14 cellular contexts compared by ENCODE assay signal in genomic region chr9:113566712-113567071, GRCh38.
DNase-seq lines count a peak whose midpoint lies in the region; ATAC-seq and TF ChIP-seq lines count a peak whose summit lies in the region.
"Had no signal": no experiment of that assay in that cellular context is flagged by ENCODE, and none has a peak within 500 bp of the region (broad histone marks: within the 10 kb centered on the region; RNA-seq: fewer than 3 reads in every experiment).

No MANE protein-coding gene starts in this region.

- no peaks in the 10 kb centered on the region for H3K36me3 ChIP-seq in RWPE2 (ENCODE audit: low read depth)
- H3K36me3 ChIP-seq in fibroblast of lung (ENCODE audit: control insufficient read depth, insufficient read depth, low read length) = no peaks in the 10 kb centered on the region

- DNase-seq in RWPE2 (ENCODE audit: low spot score) = peak; percentile 26
- DNase-seq in fibroblast of lung (ENCODE audit: low read depth in 2 of 2) = no peak
- peak; percentile 16 for DNase-seq in omental fat pad (ENCODE audit: low spot score)
- no peak for DNase-seq in NCI-H1417 (lab: John Stamatoyannopoulos, UW)
- no peak for DNase-seq in 8988T
- DNase-seq in activated T-helper 1 cell treated with anti-CD3 and anti-CD28 coated beads, Interleukin-12 subunit alpha, Interleukin-12 subunit beta, Interleukin-2, Interleukin-4 antibody, amounts not matched to agents 30 ng/mL and 10 ng/mL and 1 ng/mL, durations not matched to agents 14 hours and 24 hours and 36 hours (ENCODE audit: low spot score) = no peak
- DNase-seq: activated naive CD4-positive, alpha-beta T cell treated with anti-CD3 and anti-CD28 coated beads, Interleukin-2, amount 50 U/mL, for 16 hours; CD4-positive, alpha-beta memory T cell; NCI-H2029 treated with DMSO at 0.1 percent for 48 hours; PC-3; stimulated activated CD4-positive, alpha-beta T cell treated with anti-CD3 and anti-CD28 coated beads, Interleukin-2, amount 100 ng/mL, for 24 hours had no signal

- H3K4me3 ChIP-seq in RWPE2 (ENCODE audit: severe bottlenecking) (no peak overlapping the region), fibroblast of lung (replicated peaks in 1 of 4; ENCODE audit: control extremely low read depth in 1 of 4, insufficient read depth in 1 of 4, low read depth in 3 of 4, low read length in 4 of 4) (peak overlapping the region in 2 of 4 experiments; percentile 68 to 77)

- H3K27me3 Mint-ChIP-seq in activated T-helper 1 cell treated with anti-CD3 and anti-CD28 coated beads, Interleukin-12 subunit alpha, Interleukin-12 subunit beta, Interleukin-2, Interleukin-4 antibody, amounts not matched to agents 30 ng/mL and 10 ng/mL and 1 ng/mL, durations not matched to agents 14 hours and 24 hours and 36 hours (ENCODE audit: insufficient read depth) = peaks cover 4% of the 10 kb centered on the region
- H3K27me3 Mint-ChIP-seq: CD4-positive, alpha-beta memory T cell had no signal

- no peak overlapping the region for H3K4me3 Mint-ChIP-seq in activated T-helper 1 cell treated with anti-CD3 and anti-CD28 coated beads, Interleukin-12 subunit alpha, Interleukin-12 subunit beta, Interleukin-2, Interleukin-4 antibody, amounts not matched to agents 30 ng/mL and 10 ng/mL and 1 ng/mL, durations not matched to agents 14 hours and 24 hours and 36 hours
- H3K4me3 Mint-ChIP-seq: CD4-positive, alpha-beta memory T cell had no signal

- H3K27ac ChIP-seq in 22Rv1 (peak overlapping the region; percentile 71), RWPE2 (ENCODE audit: poor library complexity, severe bottlenecking) (no peak overlapping the region), fibroblast of lung (ENCODE audit: insufficient read depth, low read length) (no peak overlapping the region)

- H3K4me1 Mint-ChIP-seq in activated T-helper 1 cell treated with anti-CD3 and anti-CD28 coated beads, Interleukin-12 subunit alpha, Interleukin-12 subunit beta, Interleukin-2, Interleukin-4 antibody, amounts not matched to agents 30 ng/mL and 10 ng/mL and 1 ng/mL, durations not matched to agents 14 hours and 24 hours and 36 hours (ENCODE audit: low read depth) = peaks cover 14% of the 10 kb centered on the region

- H3K4me2 ChIP-seq in fibroblast of lung (ENCODE audit: extremely low read depth, insufficient read depth, low read length) = peak overlapping the region; percentile 94

- intact Hi-C loops in activated T-helper 1 cell treated with anti-CD3 and anti-CD28 coated beads, Interleukin-12 subunit alpha, Interleukin-12 subunit beta, Interleukin-2, Interleukin-4 antibody, amounts not matched to agents 30 ng/mL and 10 ng/mL and 1 ng/mL, durations not matched to agents 14 hours and 24 hours and 36 hours (cut with micrococcal nuclease) = no loop called here

- H3K27me3 ChIP-seq in RWPE2 (ENCODE audit: insufficient read depth, poor library complexity, severe bottlenecking) (no peaks in the 10 kb centered on the region), fibroblast of lung (ENCODE audit: control insufficient read depth, insufficient read depth, low read length) (no peaks in the 10 kb centered on the region)

- H3K79me2 ChIP-seq in fibroblast of lung (ENCODE audit: control insufficient read depth, insufficient read depth, low read length) = no peaks in the 10 kb centered on the region

- H2AFZ ChIP-seq in fibroblast of lung (ENCODE audit: low read length) = no peak overlapping the region

- no peak overlapping the region for H3K9ac ChIP-seq in fibroblast of lung (ENCODE audit: insufficient read depth, low read length)

- ATAC-seq in RWPE2 (ENCODE audit: low read depth) (no peak), omental fat pad (ENCODE audit: low FRiP score) (no peak), GM21786 (IDR thresholded peaks at IDR 0.05; ENCODE audit: unreplicated experiment) (no peak)
- ATAC-seq: PC-3 had no signal

- no peaks in the 10 kb centered on the region for H3K9me3 Mint-ChIP-seq in activated T-helper 1 cell treated with anti-CD3 and anti-CD28 coated beads, Interleukin-12 subunit alpha, Interleukin-12 subunit beta, Interleukin-2, Interleukin-4 antibody, amounts not matched to agents 30 ng/mL and 10 ng/mL and 1 ng/mL, durations not matched to agents 14 hours and 24 hours and 36 hours
- H3K9me3 Mint-ChIP-seq: CD4-positive, alpha-beta memory T cell had no signal

- H3K4me1 ChIP-seq in RWPE2 (ENCODE audit: insufficient read depth, poor library complexity, severe bottlenecking) (peaks cover 24% of the 10 kb centered on the region), fibroblast of lung (ENCODE audit: control insufficient read depth, extremely low read depth, insufficient read depth, low read length) (peaks cover 24% of the 10 kb centered on the region)

- peaks cover 3% of the 10 kb centered on the region for H3K36me3 Mint-ChIP-seq in activated T-helper 1 cell treated with anti-CD3 and anti-CD28 coated beads, Interleukin-12 subunit alpha, Interleukin-12 subunit beta, Interleukin-2, Interleukin-4 antibody, amounts not matched to agents 30 ng/mL and 10 ng/mL and 1 ng/mL, durations not matched to agents 14 hours and 24 hours and 36 hours (ENCODE audit: low read depth)
- H3K36me3 Mint-ChIP-seq: CD4-positive, alpha-beta memory T cell had no signal

- TF ChIP-seq CTCF in 22Rv1 (IDR thresholded peaks at IDR 0.05) = no peak
- TF ChIP-seq CTCF in RWPE2 (IDR thresholded peaks at IDR 0.05; ENCODE audit: poor library complexity, severe bottlenecking) = no peak
- TF ChIP-seq CTCF in fibroblast of lung (conservative IDR thresholded peaks at IDR 0.05 in 1 of 2, IDR thresholded peaks at IDR 0.05 in 1 of 2; ENCODE audit: low read depth in 1 of 2, low read length in 2 of 2) = no peak
- TF ChIP-seq CTCF in omental fat pad (IDR thresholded peaks at IDR 0.05) = no peak

- H3K9me3 ChIP-seq in RWPE2 (ENCODE audit: severe bottlenecking) (no peaks in the 10 kb centered on the region), fibroblast of lung (ENCODE audit: control insufficient read depth, insufficient read depth, low read depth, low read length) (no peaks in the 10 kb centered on the region)

- H4K20me1 ChIP-seq in fibroblast of lung (ENCODE audit: control insufficient read depth, extremely low read depth, insufficient read depth, low read length) = no peaks in the 10 kb centered on the region

- H3K27ac Mint-ChIP-seq in activated T-helper 1 cell treated with anti-CD3 and anti-CD28 coated beads, Interleukin-12 subunit alpha, Interleukin-12 subunit beta, Interleukin-2, Interleukin-4 antibody, amounts not matched to agents 30 ng/mL and 10 ng/mL and 1 ng/mL, durations not matched to agents 14 hours and 24 hours and 36 hours = no peak overlapping the region
- H3K27ac Mint-ChIP-seq: mesothelial cell of epicardium had no signal

Comparison
In these comparisons a context has a peak if more than half of its experiments do, and no peak if none do; other contexts are left out.
1. DNase-seq: peak in RWPE2 (single experiment) and omental fat pad (single experiment); none in fibroblast of lung (0 of 2), NCI-H1417 (0 of 3), 8988T (single experiment) and activated T-helper 1 cell treated with anti-CD3 and anti-CD28 coated beads, Interleukin-12 subunit alpha, Interleukin-12 subunit beta, Interleukin-2, Interleukin-4 antibody, amounts not matched to agents 30 ng/mL and 10 ng/mL and 1 ng/mL, durations not matched to agents 14 hours and 24 hours and 36 hours (single experiment).